11 cellular contexts compared by ENCODE assay signal in the genomic region with DNA sequence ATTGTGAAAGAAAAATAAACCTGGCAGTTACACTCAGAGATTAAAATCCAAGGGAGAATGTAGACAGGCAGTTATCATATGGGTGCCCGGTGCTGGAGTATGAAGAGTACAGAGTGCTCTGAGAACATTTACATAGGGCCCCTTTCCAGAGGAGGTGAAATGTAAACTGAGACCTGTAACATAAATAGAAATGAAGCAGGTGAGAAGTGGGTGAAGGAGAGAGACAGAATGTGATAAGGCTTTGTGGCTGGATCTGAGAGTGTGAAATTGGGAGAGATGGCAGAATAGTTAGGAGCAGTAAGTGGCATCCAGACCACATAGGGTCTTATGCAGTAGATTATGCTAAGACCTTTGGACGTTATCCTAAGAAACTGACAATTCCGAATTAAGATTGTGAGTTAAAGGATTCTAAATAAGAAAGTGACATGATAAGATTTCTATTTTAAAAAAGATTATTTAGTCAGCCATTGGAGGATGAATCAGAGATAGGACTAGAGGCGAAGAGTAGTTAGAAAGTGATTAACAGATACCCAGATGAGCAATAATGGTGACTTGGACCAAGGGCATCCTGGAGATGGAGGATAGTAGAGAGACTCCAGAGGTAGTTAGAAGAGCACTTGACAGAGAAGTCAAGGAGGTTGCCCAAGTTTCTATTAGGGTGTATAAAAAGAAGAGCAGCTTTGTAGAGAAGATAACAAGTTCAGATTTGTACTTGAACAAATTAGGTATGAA. TPM values are rescaled to one million over a fixed set of nuclear protein-coding genes. Genes with fewer than 3 reads are reported as not detected.
DNase-seq lines count a peak whose midpoint lies in the region; ATAC-seq and FAIRE-seq lines count a peak whose summit lies in the region.
"Had no signal": no experiment of that assay in that cellular context is flagged by ENCODE, and none has a peak within 500 bp of the region (broad histone marks: within the 10 kb centered on the region; RNA-seq: fewer than 3 reads in every experiment).

No MANE protein-coding gene starts in this region.

- peaks cover 4% of the 10 kb centered on the region for H3K27me3 Mint-ChIP-seq in activated naive CD8-positive, alpha-beta T cell treated with anti-CD3 and anti-CD28 coated beads for 36 hours

- ATAC-seq in GM18520 (IDR thresholded peaks at IDR 0.05; ENCODE audit: unreplicated experiment), result peak; percentile 43
- peak; percentile 23 for ATAC-seq in HG02884 (IDR thresholded peaks at IDR 0.05; ENCODE audit: unreplicated experiment)
- ATAC-seq: K562 had no signal

- intact Hi-C loops in posterior vena cava (cut with DNase I), result loop anchor here in 1 of 2 donors (2.0 kb wide), 1 partner anchor 15 kb away; no protein-coding TSS in a partner anchor

- peak overlapping the region; percentile 18 for H3K4me3 Mint-ChIP-seq in activated naive CD8-positive, alpha-beta T cell treated with anti-CD3 and anti-CD28 coated beads for 36 hours
- H3K4me3 Mint-ChIP-seq: brain had no signal

- peaks cover 12% of the 10 kb centered on the region for H3K9me3 Mint-ChIP-seq in activated naive CD8-positive, alpha-beta T cell treated with anti-CD3 and anti-CD28 coated beads for 36 hours

- DNase-seq in activated naive CD8-positive, alpha-beta T cell treated with anti-CD3 and anti-CD28 coated beads for 36 hours, result no peak
- DNase-seq in myocyte (ENCODE audit: low read depth) (peak; percentile 10), NCI-H2081 treated with DMSO at 0.1 percent for 48 hours (lab: John Stamatoyannopoulos, UW) (no peak), Ammon's horn (ENCODE audit: low spot score) (no peak), posterior vena cava (ENCODE audit: low spot score) (no peak), GM19239 (ENCODE audit: insufficient read length, low spot score) (no peak)
- DNase-seq: NCI-H524 treated with DMSO at 0.1 percent for 48 hours had no signal

- FAIRE-seq in GM19239 (lab: Jason Lieb, UNC), result no peak
- FAIRE-seq: K562 had no signal

- peak overlapping the region; percentile 7 for H3K27ac Mint-ChIP-seq in activated naive CD8-positive, alpha-beta T cell treated with anti-CD3 and anti-CD28 coated beads for 36 hours
- H3K27ac Mint-ChIP-seq: brain had no signal

- peaks cover 5% of the 10 kb centered on the region for H3K36me3 Mint-ChIP-seq in activated naive CD8-positive, alpha-beta T cell treated with anti-CD3 and anti-CD28 coated beads for 36 hours

- H3K4me1 Mint-ChIP-seq in activated naive CD8-positive, alpha-beta T cell treated with anti-CD3 and anti-CD28 coated beads for 36 hours, result no peaks in the 10 kb centered on the region
- H3K4me1 Mint-ChIP-seq: brain had no signal

RNA-seq across cellular contexts. Expression of a gene that starts 36.7 kb away (rescaled TPM):
- under 1 TPM in 1 of 2 experiments, not detected in 1; 0.02 TPM for total RNA-seq in activated naive CD8-positive, alpha-beta T cell treated with anti-CD3 and anti-CD28 coated beads for 36 hours
- total RNA-seq in myocyte, result 0.05 and 0.13 TPM in 2 replicates
- 0.09 TPM for polyA plus RNA-seq in myocyte (2012)
- total RNA-seq in posterior vena cava, result under 1 TPM; 0.51 to 0.81 TPM
